ENCODE assay signal across 25 cellular contexts in the genomic region with DNA sequence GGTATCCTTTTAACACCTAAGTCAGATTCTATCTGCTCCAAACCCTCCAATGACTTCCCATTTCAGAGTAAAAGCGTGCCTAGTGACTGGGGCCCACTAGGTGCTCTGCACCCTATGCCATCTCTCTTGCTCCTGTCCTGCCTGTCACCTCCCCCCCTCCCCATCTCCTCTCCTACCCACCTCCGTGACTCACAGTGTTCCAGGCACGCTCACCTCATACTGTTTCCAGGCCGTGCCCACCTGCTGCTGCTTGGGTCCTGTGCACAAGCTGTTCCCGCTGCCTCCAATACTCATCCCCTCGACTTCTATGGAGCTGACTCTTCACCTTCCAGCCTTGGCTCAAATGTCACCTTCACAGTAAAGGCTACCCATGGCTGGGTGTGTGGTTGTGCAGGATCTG. TPM values are rescaled to one million over a fixed set of nuclear protein-coding genes. Genes with fewer than 3 reads are reported as not detected.
"Had no signal": no experiment of that assay in that cellular context is flagged by ENCODE, and none has a peak within 500 bp of the region (broad histone marks: within the 10 kb centered on the region; RNA-seq: fewer than 3 reads in every experiment).

No MANE protein-coding gene starts in this region.

- H3K9me3 ChIP-seq: left ventricle myocardium inferior, ovary, right atrium auricular region, sigmoid colon, spleen, suprapubic skin, thoracic aorta, tibial artery, uterus had no signal

- ATAC-seq: natural killer cell; stimulated activated effector memory CD8-positive, alpha-beta T cell treated with anti-CD3 and anti-CD28 coated beads, Interleukin-12 subunit alpha, Interleukin-12 subunit beta, amount 100 ng/mL, for 72 hours had no signal

- H3K4me2 ChIP-seq: hepatocyte, neural progenitor cell had no signal

- H3K79me2 ChIP-seq: hepatocyte had no signal

- H3K36me3 ChIP-seq: left ventricle myocardium inferior, neural progenitor cell, ovary, right atrium auricular region, sigmoid colon, spleen, suprapubic skin, thoracic aorta, tibial artery, uterus had no signal

- DNase-seq: islet precursor cell; left ventricle myocardium inferior; mesendoderm; naive B cell; natural killer cell; nephron progenitor cell; ovary; sigmoid colon; small intestine; spleen; stimulated activated CD4-positive, alpha-beta T cell treated with anti-CD3 and anti-CD28 coated beads, Interleukin-4, amount 100 ng/mL, for 24 hours; stimulated activated naive CD4-positive, alpha-beta T cell; tibial artery; uterus had no signal

- H2AFZ ChIP-seq: hepatocyte, neural progenitor cell had no signal

- H3K4me1 ChIP-seq: left ventricle myocardium inferior, neural progenitor cell, right atrium auricular region, sigmoid colon, spleen, suprapubic skin, tibial artery, uterus had no signal

- H3K9ac ChIP-seq: neural progenitor cell had no signal

- H3K27me3 ChIP-seq: hepatocyte, neural progenitor cell, ovary, right atrium auricular region, sigmoid colon, suprapubic skin, uterus had no signal

- H3K4me3 ChIP-seq: hepatocyte, left ventricle myocardium inferior, lung, neural progenitor cell, ovary, right atrium auricular region, sigmoid colon, spleen, suprapubic skin, thoracic aorta, tibial artery, uterus had no signal

- FAIRE-seq: small intestine had no signal

- H3K27ac ChIP-seq: hepatocyte, left ventricle myocardium inferior, neural progenitor cell, ovary, right atrium auricular region, sigmoid colon, spleen, suprapubic skin, thoracic aorta, tibial artery, uterus had no signal

RNA-seq across cellular contexts. Expression of a gene that starts 21.7 kb away (rescaled TPM):
- total RNA-seq: kidney epithelial cell, mesothelial cell of epicardium, mononuclear cell, natural killer cell, pulmonary artery endothelial cell, sigmoid colon, spleen, thoracic aorta had no signal
